In the genomic region with DNA sequence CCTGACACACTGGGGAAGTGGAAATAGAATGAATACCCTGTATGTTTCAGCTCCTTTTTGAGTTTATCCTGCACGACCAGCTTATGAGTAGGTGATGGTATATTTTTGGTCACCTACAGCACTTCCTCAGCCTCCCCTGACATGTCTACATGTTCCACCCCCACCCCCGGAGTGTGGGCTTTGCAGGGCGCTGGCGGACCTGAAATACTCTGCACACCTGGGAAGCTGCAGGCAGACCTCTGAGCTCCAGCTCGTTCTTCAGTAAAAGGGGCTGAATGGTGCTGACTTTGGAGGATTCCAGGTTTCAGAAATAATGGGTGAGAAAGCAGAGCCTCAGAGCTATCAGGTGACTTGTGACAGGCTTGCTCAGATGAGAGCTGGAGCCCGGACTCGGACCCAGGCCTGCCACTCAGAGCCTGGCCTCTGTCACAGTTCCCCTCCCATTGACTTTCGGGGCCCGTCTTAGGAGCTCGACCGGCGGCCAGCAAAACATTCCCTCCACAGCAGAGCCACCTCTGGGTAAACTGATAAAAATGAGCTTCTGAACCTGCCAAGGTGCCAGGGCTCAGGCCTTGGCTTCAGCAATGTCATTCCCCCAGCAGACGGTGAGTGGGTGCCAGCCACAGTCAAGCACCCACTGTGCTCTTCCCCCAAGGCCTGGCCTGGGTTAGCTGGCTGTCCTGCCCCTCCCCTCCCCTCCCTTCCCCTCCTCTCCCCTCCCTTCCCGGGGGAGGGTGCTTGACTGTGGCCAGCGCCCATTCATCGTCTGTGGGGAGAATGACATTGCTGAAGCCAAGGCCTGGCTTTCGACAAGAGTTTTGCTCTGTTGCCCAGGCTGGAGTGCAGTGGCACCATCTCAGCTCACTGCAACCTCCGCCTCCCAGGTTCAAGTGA, we compare ENCODE assay signal across 20 cellular contexts. TPM values are rescaled to one million over a fixed set of nuclear protein-coding genes. Genes with fewer than 3 reads are reported as not detected.
DNase-seq lines count a peak whose midpoint lies in the region; ATAC-seq and TF ChIP-seq lines count a peak whose summit lies in the region.
"Had no signal": no experiment of that assay in that cellular context is flagged by ENCODE, and none has a peak within 500 bp of the region (broad histone marks: within the 10 kb centered on the region; RNA-seq: fewer than 3 reads in every experiment).

No MANE protein-coding gene starts in this region.

- H3K27ac ChIP-seq in C4-2B (peak overlapping the region; percentile 94), heart right ventricle (peak overlapping the region in 9 of 10 donors; percentile 57 to 83 (median 74)), prostate gland (peak overlapping the region; percentile 71 to 74)
- H3K27ac ChIP-seq: coronary artery, testis had no signal

- in situ Hi-C loops in ACHN (cut with HindIII; ENCODE audit: low pct_ligation_motif_present, low pct_unique_long_range_greater_than_20kb, low sequenced_read_pairs) (no loop called here), GM13976 (cut with MboI; ENCODE audit: low sequenced_read_pairs, unreplicated experiment) (no loop called here)

- H3K4me3 ChIP-seq in heart right ventricle (no peak overlapping the region), prostate gland (no peak overlapping the region)
- H3K4me3 ChIP-seq: coronary artery, MG63, testis had no signal

- DNase-seq in NCI-H510A treated with DMSO at 0.1 percent for 48 hours (lab: John Stamatoyannopoulos, UW) (peak; percentile 32), heart right ventricle (peak; percentile 49 to 58), prostate gland (ENCODE audit: low spot score) (no peak), NCI-H524 (lab: John Stamatoyannopoulos, UW) (no peak), nucleus accumbens (lab: John Stamatoyannopoulos, UW) (no peak), ACHN (no peak), GM13976 (ENCODE audit: low spot score) (no peak)
- DNase-seq: activated CD4-positive, alpha-beta memory T cell treated with anti-CD3 and anti-CD28 coated beads for 36 hours; activated T-cell treated with anti-CD3 and anti-CD28 coated beads, Interleukin-2, amount 50 U/mL, for 48 hours; CD4-positive, alpha-beta T cell; DND-41; foreskin melanocyte; MG63; NCI-H226; stimulated activated CD4-positive, alpha-beta T cell treated with anti-CD3 and anti-CD28 coated beads, Interleukin-4, amount 100 ng/mL, for 4 hours; T-cell; testis had no signal

- no peak for TF ChIP-seq POLR2A in prostate gland (IDR thresholded peaks at IDR 0.05)

- H3K36me3 ChIP-seq in heart right ventricle = peaks cover 0 to 12% (median 0%) of the 10 kb centered on the region in 9 donors
- no peaks in the 10 kb centered on the region for H3K36me3 ChIP-seq in prostate gland
- H3K36me3 ChIP-seq: MG63 had no signal

- 52 to 65% methylated on average over 18 of the region's 18 CpGs for WGBS in heart right ventricle, 2 donors
- WGBS in prostate gland = 72% methylated on average over 18 of the region's 18 CpGs

- intact Hi-C loops in heart right ventricle (cut with DNase I) (no loop called here), prostate gland (cut with DNase I) (no loop called here)

- peak; percentile 67 to 93 (median 85) for ATAC-seq in heart right ventricle
- ATAC-seq: activated naive CD4-positive, alpha-beta T cell treated with anti-CD3 and anti-CD28 coated beads, Interleukin-2, amount 50 U/mL, for 72 hours; T-cell had no signal

- peaks cover 8 to 34% (median 24%) of the 10 kb centered on the region in 9 donors for H3K4me1 ChIP-seq in heart right ventricle
- H3K4me1 ChIP-seq in prostate gland (replicated peaks) = peaks cover 10% of the 10 kb centered on the region

- H3K27me3 ChIP-seq in heart right ventricle (no peaks in the 10 kb centered on the region), prostate gland (replicated peaks; ENCODE audit: insufficient read depth) (no peaks in the 10 kb centered on the region)
- H3K27me3 ChIP-seq: MG63, testis had no signal

- H3K9me3 ChIP-seq in heart right ventricle = no peaks in the 10 kb centered on the region
- no peaks in the 10 kb centered on the region for H3K9me3 ChIP-seq in prostate gland
- H3K9me3 ChIP-seq: MG63, testis had no signal

- TF ChIP-seq CTCF in C4-2B (conservative IDR thresholded peaks at IDR 0.05) (no peak), heart right ventricle (IDR thresholded peaks at IDR 0.05) (no peak), prostate gland (IDR thresholded peaks at IDR 0.05) (no peak), GM13976 (IDR thresholded peaks at IDR 0.05; ENCODE audit: borderline replicate concordance, control extremely low read depth, extremely low read depth, insufficient read depth, missing control alignments) (no peak)

RNA-seq across cellular contexts. Expression of gene DOP1B, which starts 30.1 kb away (rescaled TPM):
- total RNA-seq in heart right ventricle (10 to 100 TPM; 11.4 to 21.2 (median 15.2) TPM), prostate gland (10 to 100 TPM; 28.4 to 93.3 TPM)
- 1 to 10 TPM; 2.3 to 6.4 TPM for polyA plus RNA-seq in heart right ventricle

RNA-seq across cellular contexts. Expression of gene CBR3, which starts 51.9 kb away (rescaled TPM):
- total RNA-seq in heart right ventricle (1 to 10 TPM in 9 of 10 donors, under 1 TPM in 1; 0.99 to 5.8 (median 1.8) TPM), prostate gland (10 to 100 TPM; 18.5 to 41.2 TPM)
- 10 to 100 TPM in 1 of 2 donors, 1 to 10 TPM in 1; 3.7 to 10.4 TPM for polyA plus RNA-seq in heart right ventricle

Comparison
In these comparisons a context has a peak if more than half of its experiments do, and no peak if none do; other contexts are left out.
1. DNase-seq: peak in NCI-H510A treated with DMSO at 0.1 percent for 48 hours (single experiment) and heart right ventricle (2 of 2); none in prostate gland (single experiment), NCI-H524 (0 of 2), nucleus accumbens (0 of 56), ACHN (single experiment) and GM13976 (single experiment).
2. Peak in every context shown above with its lines, with median percentiles within 50 percentile points of each other: H3K27ac ChIP-seq.